ENCODE assay signal across 17 cellular contexts in genomic region chr7:30970594-30971094, GRCh38. TPM values are rescaled to one million over a fixed set of nuclear protein-coding genes. Genes with fewer than 3 reads are reported as not detected.
DNase-seq lines count a peak whose midpoint lies in the region; ATAC-seq, FAIRE-seq and TF ChIP-seq lines count a peak whose summit lies in the region.
"Had no signal": no experiment of that assay in that cellular context is flagged by ENCODE, and none has a peak within 500 bp of the region (broad histone marks: within the 10 kb centered on the region; RNA-seq: fewer than 3 reads in every experiment).

No MANE protein-coding gene starts in this region.

- no peak overlapping the region for H3K4me2 ChIP-seq in A549

- POLR2A ChIA-PET in A549 (lab: Yijun Ruan, JAX): no interaction called here

- no peaks in the 10 kb centered on the region for H3K27me3 ChIP-seq in BE2C
- H3K27me3 ChIP-seq: Peyer's patch had no signal

- no peak for TF ChIP-seq POLR2A in A549 (IDR thresholded peaks at IDR 0.05; ENCODE audit: low read length)

- no peak for FAIRE-seq in A549 (lab: Jason Lieb, UNC)
- FAIRE-seq: H1 had no signal

- no peak overlapping the region for H3K4me3 ChIP-seq in A549
- no peak overlapping the region for H3K4me3 ChIP-seq in GM12865 (ENCODE audit: low read depth, low read length)
- H3K4me3 ChIP-seq in BE2C (ENCODE audit: low read depth, low read length): no peak overlapping the region
- H3K4me3 ChIP-seq: Peyer's patch, psoas muscle had no signal

- 53% methylated on average over 6 of the region's 6 CpGs for WGBS in A549 (ENCODE audit: missing lambda C conversion rate)

- DNase-seq in A549 (ENCODE audit: low read depth in 1 of 2, low spot score in 1 of 2) (no peak), GM12865 (ENCODE audit: low read depth) (peak; percentile 21), NCI-H345 treated with DMSO at 0.1 percent for 48 hours (lab: John Stamatoyannopoulos, UW; ENCODE audit: unreplicated experiment) (peak; percentile 86), iPS-NIHi7 (ENCODE audit: extremely low spot score) (peak; percentile 68), BE2C (no peak), HT-29 (ENCODE audit: low spot score) (no peak), cerebellum (ENCODE audit: low spot score) (no peak)
- DNase-seq: activated effector memory CD4-positive, alpha-beta T cell treated with anti-CD3 and anti-CD28 coated beads, Interleukin-2, amount 50 U/mL, for 16 hours; CD4-positive, CD25-positive, alpha-beta regulatory T cell; hypothalamus; Peyer's patch; psoas muscle; stimulated activated CD4-positive, alpha-beta T cell treated with anti-CD3 and anti-CD28 coated beads, Interleukin-4, amount 100 ng/mL, for 4 hours had no signal

- no peak for TF ChIP-seq RAD21 in A549 (conservative IDR thresholded peaks at IDR 0.05 in 1 of 2, IDR thresholded peaks at IDR 0.05 in 1 of 2)

- no peak for TF ChIP-seq EP300 in A549 (IDR thresholded peaks at IDR 0.05)

- H3K36me3 ChIP-seq in BE2C: no peaks in the 10 kb centered on the region
- H3K36me3 ChIP-seq: Peyer's patch had no signal

- TF ChIP-seq CTCF in A549 (IDR thresholded peaks at IDR 0.05) (no peak), GM12865 (IDR thresholded peaks at IDR 0.05; ENCODE audit: insufficient read depth, low read depth, low read length, missing control alignments) (no peak), BE2C (IDR thresholded peaks at IDR 0.05; ENCODE audit: low read depth, low read length) (no peak)

- no peak overlapping the region for H3K27ac ChIP-seq in A549
- H3K27ac ChIP-seq: Peyer's patch, psoas muscle had no signal

- H3K9me3 ChIP-seq in A549 (no peaks in the 10 kb centered on the region), BE2C (no peaks in the 10 kb centered on the region)
- H3K9me3 ChIP-seq: Peyer's patch, psoas muscle had no signal

- no peak for ATAC-seq in A549
- no peak for ATAC-seq in GM18907 (IDR thresholded peaks at IDR 0.05; ENCODE audit: unreplicated experiment)
- ATAC-seq: psoas muscle had no signal

- H3K4me1 ChIP-seq in A549 (0 out of 3 replicates have a peak, but pooled peaks cover 5% of the 10 kb centered on the region), BE2C (no peaks in the 10 kb centered on the region)
- H3K4me1 ChIP-seq: psoas muscle had no signal

- CTCF ChIA-PET in A549 (lab: Yijun Ruan, JAX): interaction anchor here (0.9 to 5.2 kb wide), 6 partner anchors 8 to 152 kb away, joined by 3 to 46 read pairs (median 8); no protein-coding TSS in a partner anchor

TF ChIP-seq in A549, 52 proteins besides CTCF, POLR2A, EP300 and RAD21:
- TF ChIP-seq ZNF302 (CRISPR knock-in tag; IDR thresholded peaks at IDR 0.05) (no peak), MAFK (IDR thresholded peaks at IDR 0.05; ENCODE audit: partially characterized antibody) (no peak), FOSL2 (IDR thresholded peaks at IDR 0.05) (no peak), FOSL2 (CRISPR knock-in tag; IDR thresholded peaks at IDR 0.05) (no peak), RNF2 (IDR thresholded peaks at IDR 0.05; ENCODE audit: borderline replicate concordance, low read depth) (no peak)
- TF ChIP-seq, protein P1, sequence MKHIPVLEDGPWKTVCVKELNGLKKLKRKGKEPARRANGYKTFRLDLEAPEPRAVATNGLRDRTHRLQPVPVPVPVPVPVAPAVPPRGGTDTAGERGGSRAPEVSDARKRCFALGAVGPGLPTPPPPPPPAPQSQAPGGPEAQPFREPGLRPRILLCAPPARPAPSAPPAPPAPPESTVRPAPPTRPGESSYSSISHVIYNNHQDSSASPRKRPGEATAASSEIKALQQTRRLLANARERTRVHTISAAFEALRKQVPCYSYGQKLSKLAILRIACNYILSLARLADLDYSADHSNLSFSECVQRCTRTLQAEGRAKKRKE (CRISPR knock-in tag; IDR thresholded peaks at IDR 0.05; ENCODE audit: low read depth): no peak
- TF ChIP-seq, protein P2, sequence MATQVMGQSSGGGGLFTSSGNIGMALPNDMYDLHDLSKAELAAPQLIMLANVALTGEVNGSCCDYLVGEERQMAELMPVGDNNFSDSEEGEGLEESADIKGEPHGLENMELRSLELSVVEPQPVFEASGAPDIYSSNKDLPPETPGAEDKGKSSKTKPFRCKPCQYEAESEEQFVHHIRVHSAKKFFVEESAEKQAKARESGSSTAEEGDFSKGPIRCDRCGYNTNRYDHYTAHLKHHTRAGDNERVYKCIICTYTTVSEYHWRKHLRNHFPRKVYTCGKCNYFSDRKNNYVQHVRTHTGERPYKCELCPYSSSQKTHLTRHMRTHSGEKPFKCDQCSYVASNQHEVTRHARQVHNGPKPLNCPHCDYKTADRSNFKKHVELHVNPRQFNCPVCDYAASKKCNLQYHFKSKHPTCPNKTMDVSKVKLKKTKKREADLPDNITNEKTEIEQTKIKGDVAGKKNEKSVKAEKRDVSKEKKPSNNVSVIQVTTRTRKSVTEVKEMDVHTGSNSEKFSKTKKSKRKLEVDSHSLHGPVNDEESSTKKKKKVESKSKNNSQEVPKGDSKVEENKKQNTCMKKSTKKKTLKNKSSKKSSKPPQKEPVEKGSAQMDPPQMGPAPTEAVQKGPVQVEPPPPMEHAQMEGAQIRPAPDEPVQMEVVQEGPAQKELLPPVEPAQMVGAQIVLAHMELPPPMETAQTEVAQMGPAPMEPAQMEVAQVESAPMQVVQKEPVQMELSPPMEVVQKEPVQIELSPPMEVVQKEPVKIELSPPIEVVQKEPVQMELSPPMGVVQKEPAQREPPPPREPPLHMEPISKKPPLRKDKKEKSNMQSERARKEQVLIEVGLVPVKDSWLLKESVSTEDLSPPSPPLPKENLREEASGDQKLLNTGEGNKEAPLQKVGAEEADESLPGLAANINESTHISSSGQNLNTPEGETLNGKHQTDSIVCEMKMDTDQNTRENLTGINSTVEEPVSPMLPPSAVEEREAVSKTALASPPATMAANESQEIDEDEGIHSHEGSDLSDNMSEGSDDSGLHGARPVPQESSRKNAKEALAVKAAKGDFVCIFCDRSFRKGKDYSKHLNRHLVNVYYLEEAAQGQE (IDR thresholded peaks at IDR 0.05): peak; percentile 39; the same call in 1 of the 2 replicates

RNA-seq across cellular contexts. Expression of gene GHRHR, which starts 6.9 kb away (rescaled TPM):
- not detected in 2 replicates for polyA plus RNA-seq in A549 (2011; rRNA removed)
- not detected in 2 replicates for polyA plus RNA-seq in A549 (2012; cell fraction: cytosol; rRNA removed)
- not detected in 2 replicates for polyA plus RNA-seq in A549 (2012; cell fraction: nucleus; rRNA removed)
- not detected in 3 replicates for polyA plus RNA-seq in A549 (2017; fragmentation: RNase III; extraction: RNeasy Plus Mini Kit Qiagen cat#74134 plus additional on column Dnase treatment)
- not detected in 2 replicates for polyA minus RNA-seq in A549 (2011; rRNA and poly(A)+ RNA removed)
- 0.97 TPM for polyA plus RNA-seq in BE2C (2012; ENCODE audit: insufficient read depth, insufficient read length, low read depth)
- total RNA-seq in HT-29 (2014; rRNA removed; shearing (Covaris generic)): not detected in 2 replicates
- 4.3 TPM for total RNA-seq in cerebellum
- total RNA-seq: CD4-positive, CD25-positive, alpha-beta regulatory T cell; mesenteric fat pad; Peyer's patch; psoas muscle; T-helper 2 cell treated with Interferon-gamma antibody and Interleukin-4, amounts not matched to agents 100 ng/mL and 5 ng/mL, for 36 hours had no signal
- polyA plus RNA-seq: CD4-positive, CD25-positive, alpha-beta regulatory T cell had no signal

RNA-seq across cellular contexts. Expression of gene AQP1, which starts 59.0 kb away (rescaled TPM):
- 0.53 and 0.58 TPM in 2 replicates for polyA plus RNA-seq in A549 (2011; rRNA removed)
- 0.19 TPM in 2 replicates for polyA plus RNA-seq in A549 (2012; cell fraction: cytosol; rRNA removed)
- polyA plus RNA-seq in A549 (2012; cell fraction: nucleus; rRNA removed): 2.9 and 3.0 TPM in 2 replicates
- 0.49 to 0.55 TPM (median 0.50 TPM) in 3 replicates for polyA plus RNA-seq in A549 (2017; fragmentation: RNase III; extraction: RNeasy Plus Mini Kit Qiagen cat#74134 plus additional on column Dnase treatment)
- polyA minus RNA-seq in A549 (2011; rRNA and poly(A)+ RNA removed): 0.21 and 0.49 TPM in 2 replicates
- 6.1 TPM for polyA plus RNA-seq in BE2C (2012; ENCODE audit: insufficient read depth, insufficient read length, low read depth)
- total RNA-seq in HT-29 (2014; rRNA removed; shearing (Covaris generic)): 8.2 and 9.8 TPM in 2 replicates
- total RNA-seq in cerebellum: 2.3 TPM
- total RNA-seq: T-helper 2 cell treated with Interferon-gamma antibody and Interleukin-4, amounts not matched to agents 100 ng/mL and 5 ng/mL, for 36 hours had no signal
- polyA plus RNA-seq: CD4-positive, CD25-positive, alpha-beta regulatory T cell had no signal

Comparison
In these comparisons a context has a peak if more than half of its experiments do, and no peak if none do; other contexts are left out.
1. DNase-seq: peak in GM12865 (single experiment), NCI-H345 treated with DMSO at 0.1 percent for 48 hours (single experiment) and iPS-NIHi7 (single experiment); none in A549 (0 of 2), BE2C (single experiment), HT-29 (single experiment) and cerebellum (single experiment).